Comparison of ENCODE assay signal across 1 cellular context in genomic region chr17:44190496-44190895, GRCh38.
TF ChIP-seq lines count a peak whose summit lies in the region.

No MANE protein-coding gene starts in this region.

TF ChIP-seq in GM12878, 131 proteins besides CTCF, POLR2A, EP300 and RAD21:
- TF ChIP-seq RFX5 (IDR thresholded peaks at IDR 0.05; ENCODE audit: low read depth, low read length) (no peak), PAX8 (IDR thresholded peaks at IDR 0.05) (no peak)
